ENCODE assay signal across 10 cellular contexts in the genomic region with DNA sequence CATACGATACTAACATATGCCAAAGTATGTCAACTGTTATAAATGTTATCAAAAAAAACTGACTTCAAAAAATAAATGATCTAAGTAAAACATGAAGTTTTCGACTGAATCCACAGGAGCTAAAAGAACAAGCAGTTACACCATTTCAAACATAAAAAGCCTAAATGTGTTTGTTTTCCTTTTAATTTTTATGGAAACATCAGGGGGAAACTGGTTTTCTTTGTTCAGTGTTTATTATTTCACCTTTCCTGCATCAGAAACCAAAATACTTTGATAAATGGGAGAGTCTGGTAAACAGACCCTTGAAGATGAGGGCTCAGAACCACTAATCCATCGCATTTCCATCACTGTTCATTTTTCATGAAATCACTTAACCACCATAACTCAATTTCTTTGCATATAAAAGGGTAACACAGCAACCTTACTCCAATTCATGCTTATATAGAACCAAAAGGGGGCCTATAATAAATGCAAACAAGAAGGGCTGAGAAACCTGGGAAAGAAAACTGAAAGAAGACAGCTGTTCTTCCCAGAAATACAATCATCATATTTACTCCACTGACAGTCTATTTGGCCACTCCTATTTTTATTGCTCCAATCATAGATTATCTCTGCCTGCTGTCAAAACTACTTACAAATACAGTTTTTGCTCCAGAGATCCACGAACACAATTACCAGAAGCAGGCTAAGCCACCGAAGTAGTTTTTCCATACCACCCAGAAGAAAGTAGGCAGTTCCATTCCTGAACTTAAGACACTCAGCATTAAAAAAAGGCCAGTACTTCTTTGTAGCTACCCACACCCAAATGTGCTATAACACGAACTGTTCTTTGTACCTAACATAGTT. TPM values are rescaled to one million over a fixed set of nuclear protein-coding genes. Genes with fewer than 3 reads are reported as not detected.
A peak's percentile ranks its signal among the peaks of the same experiment; 100 is the strongest.
DNase-seq lines count a peak whose midpoint lies in the region; ATAC-seq, FAIRE-seq and TF ChIP-seq lines count a peak whose summit lies in the region.
"Had no signal": no experiment of that assay in that cellular context is flagged by ENCODE, and none has a peak within 500 bp of the region (broad histone marks: within the 10 kb centered on the region; RNA-seq: fewer than 3 reads in every experiment).

No MANE protein-coding gene starts in this region.

- no peak for TF ChIP-seq CTCF in WTC11 (IDR thresholded peaks at IDR 0.05)
- no peak for TF ChIP-seq CTCF in fibroblast of pulmonary artery (IDR thresholded peaks at IDR 0.05; ENCODE audit: low read length, missing control alignments)
- no peak for TF ChIP-seq CTCF in GM10248 (IDR thresholded peaks at IDR 0.05; ENCODE audit: control extremely low read depth, extremely low read depth, low read depth, missing control alignments)

- no peaks in the 10 kb centered on the region for H3K36me3 Mint-ChIP-seq in WTC11

- no peaks in the 10 kb centered on the region for H3K9me3 ChIP-seq in small intestine (ENCODE audit: control insufficient read depth, low read depth)

- H3K27me3 Mint-ChIP-seq in WTC11 (ENCODE audit: low read depth), result no peaks in the 10 kb centered on the region

- FAIRE-seq in H54 (lab: Jason Lieb, UNC) (peak; percentile 92), small intestine (lab: Jason Lieb, UNC) (no peak)

- H3K27ac Mint-ChIP-seq in WTC11, result peak overlapping the region; percentile 68

- peak overlapping the region in 1 of 2 donors; percentile 40 for H3K27ac ChIP-seq in small intestine (ENCODE audit: low read depth in 1 of 2, low read length in 1 of 2)

- peaks cover 0 to 9% of the 10 kb centered on the region in 2 donors for H3K4me1 ChIP-seq in small intestine (ENCODE audit: control insufficient read depth in 2 of 2, insufficient read depth in 1 of 2, low read depth in 1 of 2, low read length in 1 of 2)

- H3K4me3 Mint-ChIP-seq in WTC11, result no peak overlapping the region; the same call in 1 of the 2 replicates

- H3K4me3 ChIP-seq in fibroblast of pulmonary artery (replicated peaks; ENCODE audit: low read depth, low read length) (peak overlapping the region; percentile 4), small intestine (ENCODE audit: low read depth in 1 of 2, low read length in 2 of 2) (no peak overlapping the region)

- CTCF ChIA-PET in WTC11 (lab: Charles Lee) (no interaction called here), GM10248 (lab: Yijun Ruan, JAX) (interaction anchor here (1.4 to 3.9 kb wide), 6 partner anchors 9 to 334 kb away, joined by 4 to 22 read pairs (median 14); partner anchors contain the start of genes FGD6 and VEZT)

- POLR2A ChIA-PET in WTC11 (lab: Charles Lee), result interaction anchor here (2.1 kb wide), 1 partner anchor 17 kb away, joined by 7 read pairs; the partner anchor contains the start of genes FGD6 and VEZT
- POLR2A ChIA-PET in GM10248 (lab: Yijun Ruan, JAX), result no interaction called here

- no peak for TF ChIP-seq POLR2A in H54 (IDR thresholded peaks at IDR 0.05; ENCODE audit: low read depth, low read length)

- H3K36me3 ChIP-seq in small intestine (ENCODE audit: control insufficient read depth in 2 of 2, insufficient read depth in 2 of 2, low read length in 2 of 2), result no peaks in the 10 kb centered on the region

- ATAC-seq in WTC11, result no peak

- no peaks in the 10 kb centered on the region for H3K9me3 Mint-ChIP-seq in WTC11

- 46 to 52% (median 47%) methylated on average over 6 of the region's 6 CpGs for whole genome bisulfite sequencing in small intestine, 3 donors

- no peak for DNase-seq in H54 (ENCODE audit: insufficient read length, low spot score)
- no peak for DNase-seq in WTC11 (ENCODE audit: low spot score)
- peak; percentile 54 for DNase-seq in fibroblast of pulmonary artery (ENCODE audit: low read depth)
- DNase-seq in small intestine, result peak; percentile 34
- no peak for DNase-seq in head of caudate nucleus
- DNase-seq in RKO (ENCODE audit: low spot score), result no peak
- DNase-seq in activated naive CD4-positive, alpha-beta T cell (lab: John Stamatoyannopoulos, UW), result no peak
- DNase-seq in GM10248 (ENCODE audit: extremely low spot score), result no peak
- DNase-seq: GOT3, posterior cingulate gyrus had no signal

- peaks cover 70% of the 10 kb centered on the region for H3K4me1 Mint-ChIP-seq in WTC11

- H3K27me3 ChIP-seq in small intestine (ENCODE audit: control insufficient read depth in 2 of 2, insufficient read depth in 2 of 2, low read length in 2 of 2), result no peaks in the 10 kb centered on the region

- intact Hi-C loops in head of caudate nucleus (cut with DNase I), result no loop called here

TF ChIP-seq in WTC11, 78 proteins besides CTCF, POLR2A, EP300 and RAD21:
- no peak for TF ChIP-seq IRF1 (CRISPR knock-in tag; IDR thresholded peaks at IDR 0.05)
- no peak for TF ChIP-seq HMGA2 (CRISPR knock-in tag; IDR thresholded peaks at IDR 0.05)

RNA-seq across cellular contexts. Expression of gene FGD6, which starts 16.9 kb away (rescaled TPM):
- total RNA-seq in WTC11 (2021), result 24.2 to 28.2 TPM (median 24.4 TPM) in 3 replicates
- polyA plus RNA-seq in small intestine, result 1 to 10 TPM in 2 of 3 donors, under 1 TPM in 1; 0.89 to 1.4 (median 1.1) TPM

RNA-seq across cellular contexts. Expression of gene VEZT, which starts 17.3 kb away (rescaled TPM):
- total RNA-seq in WTC11 (2021), result 51.5 to 54.5 TPM (median 53.9 TPM) in 3 replicates
- polyA plus RNA-seq in small intestine, result 10 to 100 TPM; 11.3 to 24.6 (median 11.6) TPM

Comparison
In these comparisons a context has a peak if more than half of its experiments do, and no peak if none do; other contexts are left out.
1. DNase-seq: peak in fibroblast of pulmonary artery (single experiment) and small intestine (single experiment); none in H54 (single experiment), WTC11 (single experiment), head of caudate nucleus (0 of 42), RKO (single experiment), activated naive CD4-positive, alpha-beta T cell (0 of 4) and GM10248 (single experiment).